2 cellular contexts compared by ENCODE assay signal in the genomic region with DNA sequence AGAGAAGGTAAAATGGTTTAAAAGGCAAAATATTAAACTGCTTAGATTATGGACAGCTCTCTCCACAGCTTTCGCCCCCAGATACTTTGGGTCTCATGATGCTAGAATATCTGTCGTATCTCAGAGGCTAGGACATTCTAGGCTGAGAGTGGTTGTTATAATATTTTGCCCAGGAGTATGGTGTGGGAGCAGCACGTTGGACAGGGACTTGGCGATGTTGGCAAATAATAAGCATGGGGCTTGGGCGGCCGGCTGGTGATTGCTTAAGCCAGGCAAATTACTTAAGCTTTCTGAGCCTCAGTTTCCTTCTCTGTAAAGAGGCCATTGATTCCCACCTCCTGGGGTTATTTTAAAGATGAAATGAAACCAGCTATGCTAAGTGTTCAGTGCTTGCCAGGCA.
TF ChIP-seq lines count a peak whose summit lies in the region.

No MANE protein-coding gene starts in this region.

TF ChIP-seq in GM23338, 12 proteins besides CTCF, POLR2A, EP300 and RAD21 (continued from another document):
- TF ChIP-seq REST (IDR thresholded peaks at IDR 0.05; ENCODE audit: unreplicated experiment): peak; percentile 47
- TF ChIP-seq NANOG (IDR thresholded peaks at IDR 0.05; ENCODE audit: borderline replicate concordance): no peak

TF ChIP-seq in HEK293, 187 proteins besides CTCF, POLR2A, EP300 and RAD21 (continued from another document):
- peak; percentile 88 for TF ChIP-seq REST (tag by site-specific recombination; IDR thresholded peaks at IDR 0.05)
